25 cellular contexts compared by ENCODE assay signal in the genomic region with DNA sequence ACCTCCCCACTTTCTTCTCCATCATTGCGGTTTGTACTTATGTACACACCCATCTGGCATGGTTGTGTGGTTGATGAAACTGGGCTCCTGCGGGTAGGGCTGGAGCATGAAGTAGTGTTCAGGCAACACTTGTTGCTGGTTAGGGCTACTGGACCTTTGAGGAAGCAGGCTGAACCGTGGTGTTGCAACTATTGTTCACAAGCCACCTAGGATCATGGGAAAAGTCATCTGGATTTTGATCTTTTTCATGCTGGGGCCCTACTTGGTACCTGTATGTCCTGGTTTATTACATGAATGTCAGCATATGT. TPM values are rescaled to one million over a fixed set of nuclear protein-coding genes. Genes with fewer than 3 reads are reported as not detected.
DNase-seq lines count a peak whose midpoint lies in the region; ATAC-seq and TF ChIP-seq lines count a peak whose summit lies in the region.
"Had no signal": no experiment of that assay in that cellular context is flagged by ENCODE, and none has a peak within 500 bp of the region (broad histone marks: within the 10 kb centered on the region; RNA-seq: fewer than 3 reads in every experiment).

No MANE protein-coding gene starts in this region.

- H3K9ac ChIP-seq in HUES6 (ENCODE audit: low read length) = no peak overlapping the region

- H3K4me1 ChIP-seq in HUES6 (ENCODE audit: control insufficient read depth, insufficient read depth, low read length) = peaks cover 40% of the 10 kb centered on the region
- H3K4me1 ChIP-seq: prostate gland had no signal

- peaks cover 100% of the 10 kb centered on the region for H3K27me3 ChIP-seq in HUES6 (ENCODE audit: control insufficient read depth, insufficient read depth, low read length)
- H3K27me3 ChIP-seq: ascending aorta, SJSA1 had no signal

- H3K9me3 ChIP-seq in HUES6 (ENCODE audit: control insufficient read depth, insufficient read depth, low read depth, low read length) = no peaks in the 10 kb centered on the region
- no peaks in the 10 kb centered on the region for H3K9me3 ChIP-seq in iPS-18c (ENCODE audit: control insufficient read depth, insufficient read depth, low read length)
- H3K9me3 ChIP-seq: ascending aorta, prostate gland, SJSA1, stomach had no signal

- no peaks in the 10 kb centered on the region for H3K36me3 ChIP-seq in HUES6 (ENCODE audit: control insufficient read depth, insufficient read depth, low read length)
- H3K36me3 ChIP-seq: ascending aorta, prostate gland, SJSA1, stomach had no signal

- peak; percentile 24 for DNase-seq in Daoy (ENCODE audit: low read depth)
- DNase-seq in SKM-1 treated with dmso at 0.1 percent for 144 hours (lab: John Stamatoyannopoulos, UW; ENCODE audit: unreplicated experiment) = peak; percentile 68
- no peak for DNase-seq in NCI-H446 treated with DMSO at 0.1 percent for 48 hours (lab: John Stamatoyannopoulos, UW)
- no peak for DNase-seq in foreskin fibroblast
- DNase-seq in left ventricle myocardium superior = no peak
- no peak for DNase-seq in amniotic stem cell (lab: John Stamatoyannopoulos, UW)
- DNase-seq: activated CD8-positive, alpha-beta T cell treated with anti-CD3 and anti-CD28 coated beads, Interleukin-2, amount 10 ng/mL, durations not matched to agents 7 days and 5 days; activated naive CD4-positive, alpha-beta T cell treated with anti-CD3 and anti-CD28 coated beads, Interleukin-2, amount 10 ng/mL, durations not matched to agents 7 days and 5 days; activated T-cell treated with anti-CD3 and anti-CD28 coated beads, Interleukin-2, amount 50 U/mL, for 48 hours; CD8-positive, alpha-beta memory T cell; effector memory CD4-positive, alpha-beta T cell; IMR-90; kidney; midbrain; stimulated activated CD4-positive, alpha-beta T cell treated with anti-CD3 and anti-CD28 coated beads, Interleukin-4, amount 100 ng/mL, for 24 hours; T-helper 9 cell had no signal

- intact Hi-C loops in left ventricle myocardium superior (cut with micrococcal nuclease) = no loop called here

- no peak overlapping the region for H3K27ac ChIP-seq in HUES6 (ENCODE audit: low read depth, low read length)
- H3K27ac ChIP-seq: prostate gland had no signal

- H3K4me3 ChIP-seq in HUES6 (ENCODE audit: low read depth, low read length) = peak overlapping the region; percentile 54; the same call in 1 of the 2 replicates
- peak overlapping the region; percentile 38; the same call in 1 of the 2 replicates for H3K4me3 ChIP-seq in iPS-18c (ENCODE audit: insufficient read depth, low read depth, low read length)
- no peak overlapping the region for H3K4me3 ChIP-seq in foreskin fibroblast (ENCODE audit: low read depth in 1 of 2, low read length in 2 of 2)
- H3K4me3 ChIP-seq: ascending aorta, prostate gland, SJSA1 had no signal

- ATAC-seq in left ventricle myocardium superior = no peak
- ATAC-seq: activated CD4-positive, CD25-positive, alpha-beta regulatory T cell treated with anti-CD3 and anti-CD28 coated beads, Interleukin-2, amount 50 U/mL, for 24 hours; activated CD8-positive, alpha-beta T cell treated with anti-CD3 and anti-CD28 coated beads, Interleukin-2, amount 10 ng/mL, durations not matched to agents 7 days and 5 days had no signal

- TF ChIP-seq CTCF in foreskin fibroblast (IDR thresholded peaks at IDR 0.05; ENCODE audit: low read depth, low read length) = no peak

RNA-seq across cellular contexts. Expression of gene TIFAB, which starts 40.1 kb away (rescaled TPM):
- not detected in 2 replicates for total RNA-seq in Daoy (2014; rRNA removed; shearing (Covaris generic))
- total RNA-seq in left ventricle myocardium superior = not detected
- total RNA-seq: activated CD8-positive, alpha-beta T cell treated with anti-CD3 and anti-CD28 coated beads, Interleukin-2, amount 10 ng/mL, durations not matched to agents 7 days and 5 days; ascending aorta; CD8-positive, alpha-beta memory T cell; cerebellum; IMR-90; M059J; prostate gland; SJSA1; stomach had no signal

RNA-seq across cellular contexts. Expression of gene NEUROG1, which starts 43.5 kb away (rescaled TPM):
- not detected in 2 replicates for total RNA-seq in Daoy (2014; rRNA removed; shearing (Covaris generic))
- total RNA-seq in left ventricle myocardium superior = not detected
- total RNA-seq: activated CD8-positive, alpha-beta T cell treated with anti-CD3 and anti-CD28 coated beads, Interleukin-2, amount 10 ng/mL, durations not matched to agents 7 days and 5 days; ascending aorta; CD8-positive, alpha-beta memory T cell; IMR-90; kidney; M059J; prostate gland; SJSA1; stomach had no signal

RNA-seq across cellular contexts. Expression of gene DCANP1, which starts 45.1 kb away (rescaled TPM):
- not detected in 2 replicates for total RNA-seq in Daoy (2014; rRNA removed; shearing (Covaris generic))
- not detected for total RNA-seq in left ventricle myocardium superior
- total RNA-seq: activated CD8-positive, alpha-beta T cell treated with anti-CD3 and anti-CD28 coated beads, Interleukin-2, amount 10 ng/mL, durations not matched to agents 7 days and 5 days; ascending aorta; CD8-positive, alpha-beta memory T cell; cerebellum; IMR-90; kidney; M059J; prostate gland; SJSA1 had no signal

Comparison
In these comparisons a context has a peak if more than half of its experiments do, and no peak if none do; other contexts are left out.
1. DNase-seq: peak in Daoy (single experiment) and SKM-1 treated with dmso at 0.1 percent for 144 hours (single experiment); none in NCI-H446 treated with DMSO at 0.1 percent for 48 hours (single experiment), foreskin fibroblast (0 of 2), left ventricle myocardium superior (single experiment) and amniotic stem cell (single experiment).
2. H3K4me3 ChIP-seq: peak in HUES6 (single experiment) and iPS-18c (single experiment); none in foreskin fibroblast (0 of 2).